ENCODE assay signal across 10 cellular contexts in the genomic region with DNA sequence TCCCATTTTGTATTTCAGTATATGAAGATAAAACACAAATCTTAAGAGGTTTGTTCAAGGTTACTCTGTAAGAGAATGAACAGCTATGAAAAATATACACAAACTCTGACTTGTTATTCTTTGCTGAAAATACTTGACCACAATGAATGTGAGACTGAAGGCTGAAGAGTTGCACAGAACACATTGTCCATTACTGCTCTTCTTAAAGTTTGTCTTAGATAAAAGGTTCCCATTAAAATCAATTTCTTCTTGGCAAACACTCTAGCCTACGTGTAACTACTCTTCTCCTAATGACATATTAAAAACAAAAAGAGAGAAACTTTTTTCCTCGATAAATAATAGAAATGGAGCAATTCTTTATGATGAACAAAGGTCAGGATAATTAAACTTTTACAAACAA. TPM values are rescaled to one million over a fixed set of nuclear protein-coding genes. Genes with fewer than 3 reads are reported as not detected.
DNase-seq lines count a peak whose midpoint lies in the region; ATAC-seq, FAIRE-seq and TF ChIP-seq lines count a peak whose summit lies in the region.
"Had no signal": no experiment of that assay in that cellular context is flagged by ENCODE, and none has a peak within 500 bp of the region (broad histone marks: within the 10 kb centered on the region; RNA-seq: fewer than 3 reads in every experiment).

No MANE protein-coding gene starts in this region.

- H4K20me1 ChIP-seq in IMR-90 (ENCODE audit: insufficient read depth, low read length) (no peaks in the 10 kb centered on the region), GM12878 (ENCODE audit: control insufficient read depth, insufficient read depth) (no peaks in the 10 kb centered on the region)

- H3K18ac ChIP-seq in IMR-90 (ENCODE audit: low read depth, low read length), result no peak overlapping the region

- H3K4me3 ChIP-seq in IMR-90 (ENCODE audit: insufficient read depth, low read depth, low read length), result no peak overlapping the region
- H3K4me3 ChIP-seq in GM12878, result no peak overlapping the region
- H3K4me3 ChIP-seq in esophagus muscularis mucosa, result no peak overlapping the region
- no peak overlapping the region for H3K4me3 ChIP-seq in BE2C (ENCODE audit: low read depth, low read length)
- H3K4me3 ChIP-seq: GM23338 had no signal

- H3K56ac ChIP-seq in IMR-90 (ENCODE audit: extremely low read depth, insufficient read depth, low read length), result no peak overlapping the region

- in situ Hi-C loops in IMR-90 (cut with MboI; ENCODE audit: low sequenced_read_pairs) (no loop called here), GM12878 (cut with MboI) (no loop called here)

- no peak overlapping the region for H2BK15ac ChIP-seq in IMR-90 (ENCODE audit: low read depth, low read length)

- no TSS peak for BruUV-seq in IMR-90 (replicated peaks; lab: Mats Ljungman, UMichigan)
- BruUV-seq in GM12878 (replicated peaks; lab: Mats Ljungman, UMichigan), result no TSS peak

- no peak overlapping the region for H2AK9ac ChIP-seq in IMR-90 (replicated peaks; ENCODE audit: low read depth, low read length, poor library complexity)

- H3K36me3 ChIP-seq in IMR-90 (ENCODE audit: control insufficient read depth, insufficient read depth, low read length) (no peaks in the 10 kb centered on the region), GM12878 (ENCODE audit: control insufficient read depth in 2 of 2, insufficient read depth in 2 of 2, low read length in 1 of 2) (no peaks in the 10 kb centered on the region), esophagus muscularis mucosa (no peaks in the 10 kb centered on the region), BE2C (no peaks in the 10 kb centered on the region)

- H3K79me1 ChIP-seq in IMR-90 (ENCODE audit: low read depth in 1 of 2, low read length in 2 of 2), result no peaks in the 10 kb centered on the region

- H4K5ac ChIP-seq in IMR-90 (ENCODE audit: low read depth, low read length), result no peak overlapping the region

- FAIRE-seq in GM12878 (lab: Jason Lieb, UNC), result peak; percentile 56

- TF ChIP-seq RAD21 in IMR-90 (IDR thresholded peaks at IDR 0.05; ENCODE audit: low read length) (no peak), GM12878 (IDR thresholded peaks at IDR 0.05; ENCODE audit: insufficient read depth, low read depth, low read length) (no peak)

- H3K9ac ChIP-seq in IMR-90 (ENCODE audit: low read depth, low read length) (no peak overlapping the region), GM12878 (ENCODE audit: control insufficient read depth, insufficient read depth, low read length) (no peak overlapping the region)

- SMC1A ChIA-PET in GM12878 (lab: Charles Lee; ENCODE audit: uncharacterized antibody, unreplicated experiment), result interaction anchor here (0.6 to 1.1 kb wide), 2 partner anchors 35 to 534 kb away, joined by 3 read pairs; no protein-coding TSS in a partner anchor

- no peak overlapping the region for H2BK20ac ChIP-seq in IMR-90 (ENCODE audit: low read depth, low read length)

- no peak overlapping the region for H3K23ac ChIP-seq in IMR-90 (ENCODE audit: low read depth, low read length)

- H3K79me2 ChIP-seq in GM12878 (ENCODE audit: control insufficient read depth, insufficient read depth, low read length), result no peaks in the 10 kb centered on the region

- H3K14ac ChIP-seq in IMR-90 (replicated peaks; ENCODE audit: low read depth, low read length), result no peak overlapping the region

- WGBS in IMR-90 (ENCODE audit: extremely low coverage in 2 of 2, insufficient read length in 1 of 2), 2 experiments, result no CpG with 5 or more reads among the region's 2 CpGs
- WGBS in GM12878 (ENCODE audit: insufficient coverage, insufficient replicate concordance, low lambda C conversion rate, missing lambda C conversion rate), result 45% methylated on average over 2 of the region's 2 CpGs
- WGBS in esophagus muscularis mucosa, result 51% methylated on average over 2 of the region's 2 CpGs

- H3K27me3 ChIP-seq in IMR-90 (ENCODE audit: control insufficient read depth, insufficient read depth, low read length) (no peaks in the 10 kb centered on the region; the same call in 1 of the 2 replicates), GM12878 (replicated peaks in 1 of 2; ENCODE audit: control insufficient read depth in 2 of 2, insufficient read depth in 2 of 2, low read length in 1 of 2) (no peaks in the 10 kb centered on the region), esophagus muscularis mucosa (no peaks in the 10 kb centered on the region), BE2C (no peaks in the 10 kb centered on the region)

- DNase-seq in IMR-90 (peak; percentile 8), GM12878 (ENCODE audit: low read depth, low spot score) (no peak), esophagus muscularis mucosa (ENCODE audit: extremely low spot score) (no peak), BE2C (no peak), NCI-H510A treated with DMSO at 0.1 percent for 48 hours (lab: John Stamatoyannopoulos, UW) (no peak), glomerular visceral epithelial cell (ENCODE audit: extremely low spot score) (no peak)
- DNase-seq in activated CD4-positive, alpha-beta T cell treated with anti-CD3 and anti-CD28 coated beads, Interleukin-2, amount 50 U/mL, for 48 hours, result no peak
- DNase-seq: DMS79 had no signal

- RAD21 ChIA-PET in GM12878 (lab: Charles Lee; ENCODE audit: unreplicated experiment), result no interaction called here

- ATAC-seq in IMR-90 (ENCODE audit: low read depth) (no peak), GM12878 (no peak)

- POLR2A ChIA-PET in IMR-90 (lab: Charles Lee; ENCODE audit: unreplicated experiment), result no interaction called here
- POLR2A ChIA-PET in GM12878 (lab: Charles Lee), result no interaction called here

- intact Hi-C loops in IMR-90 (cut with micrococcal nuclease), result no loop called here
- intact Hi-C loops in GM12878 (cut with micrococcal nuclease; ENCODE audit: unreplicated experiment), result no loop called here
- intact Hi-C loops in esophagus muscularis mucosa (cut with DNase I), result loop anchor here (5.0 kb wide), 1 partner anchor 53 kb away; no protein-coding TSS in a partner anchor

- no peak overlapping the region for H2AK5ac ChIP-seq in IMR-90 (ENCODE audit: low read depth, low read length)

- no peak overlapping the region for H3K4me2 ChIP-seq in IMR-90 (ENCODE audit: low read depth, low read length)
- no peak overlapping the region for H3K4me2 ChIP-seq in GM12878 (ENCODE audit: control insufficient read depth, insufficient read depth)
- H3K4me2 ChIP-seq: GM23338 had no signal

- H4K91ac ChIP-seq in IMR-90 (ENCODE audit: insufficient read depth, low read depth, low read length), result no peak overlapping the region

- H3K9me3 ChIP-seq in IMR-90 (ENCODE audit: control insufficient read depth, insufficient read depth, low read length) (no peaks in the 10 kb centered on the region), GM12878 (replicated peaks; ENCODE audit: control insufficient read depth, insufficient read depth, low read length) (no peaks in the 10 kb centered on the region), esophagus muscularis mucosa (no peaks in the 10 kb centered on the region), BE2C (no peaks in the 10 kb centered on the region)
- H3K9me3 ChIP-seq: Caco-2 had no signal

- dilution Hi-C loops in IMR-90 (cut with HindIII; ENCODE audit: low sequenced_read_pairs, unreplicated experiment), result no loop called here

- no peak overlapping the region for H3K4ac ChIP-seq in IMR-90 (ENCODE audit: low read depth, low read length)

- no peak for TF ChIP-seq EP300 in GM12878 (IDR thresholded peaks at IDR 0.05; ENCODE audit: borderline replicate concordance in 1 of 2, control insufficient read depth in 1 of 2, low read depth in 2 of 2, low read length in 2 of 2)
- no peak for TF ChIP-seq EP300 in esophagus muscularis mucosa (IDR thresholded peaks at IDR 0.05)

- no peak overlapping the region for H2BK5ac ChIP-seq in IMR-90 (ENCODE audit: low read depth, low read length, poor library complexity, severe bottlenecking)

- H2AFZ ChIP-seq in IMR-90 (replicated peaks; ENCODE audit: low read length, poor library complexity) (no peak overlapping the region), GM12878 (ENCODE audit: control insufficient read depth, low read depth, low read length) (no peak overlapping the region)
- H2AFZ ChIP-seq: GM23338 had no signal

- TF ChIP-seq CTCF in IMR-90 (conservative IDR thresholded peaks at IDR 0.05; ENCODE audit: low read depth, low read length) (no peak), GM12878 (IDR thresholded peaks at IDR 0.05 in 2 of 3, conservative IDR thresholded peaks at IDR 0.05 in 1 of 3; ENCODE audit: control insufficient read depth in 2 of 3, extremely low read depth in 1 of 3, insufficient read depth in 1 of 3, low read depth in 3 of 3, low read length in 3 of 3) (no peak), esophagus muscularis mucosa (IDR thresholded peaks at IDR 0.05) (no peak), BE2C (IDR thresholded peaks at IDR 0.05; ENCODE audit: low read depth, low read length) (no peak)

- no peaks in the 10 kb centered on the region for H3K9me1 ChIP-seq in IMR-90 (ENCODE audit: insufficient read depth, low read length)

- CTCF ChIA-PET in IMR-90 (lab: Yijun Ruan, JAX) (interaction anchor here (0.6 to 1.4 kb wide), 5 partner anchors 10 to 124 kb away, joined by 3 to 6 read pairs (median 3); no protein-coding TSS in a partner anchor), GM12878 (lab: Yijun Ruan, JAX) (interaction anchor here (0.7 kb wide), 1 partner anchor 10 kb away, joined by 3 read pairs; no protein-coding TSS in a partner anchor)

- H4K8ac ChIP-seq in IMR-90 (ENCODE audit: low read depth in 2 of 2, low read length in 2 of 2), result no peak overlapping the region

- H2BK120ac ChIP-seq in IMR-90 (ENCODE audit: low read depth, low read length), result no peak overlapping the region

- H3K27ac ChIP-seq in IMR-90 (ENCODE audit: insufficient read depth, low read length), result no peak overlapping the region
- H3K27ac ChIP-seq in GM12878 (ENCODE audit: control insufficient read depth, insufficient read depth), result no peak overlapping the region
- H3K27ac ChIP-seq in esophagus muscularis mucosa (replicated peaks in 1 of 4), result peak overlapping the region in 3 of 4 donors; percentile 47 to 74 (median 64)

- TF ChIP-seq POLR2A in IMR-90 (IDR thresholded peaks at IDR 0.05; ENCODE audit: low read depth, low read length) (no peak), GM12878 (IDR thresholded peaks at IDR 0.05; ENCODE audit: low read depth, low read length) (no peak), esophagus muscularis mucosa (IDR thresholded peaks at IDR 0.05; ENCODE audit: low read depth) (no peak)

- H3K4me1 ChIP-seq in IMR-90 (ENCODE audit: control insufficient read depth, insufficient read depth, low read length) (no peaks in the 10 kb centered on the region), GM12878 (ENCODE audit: control insufficient read depth, insufficient read depth, low read length) (peaks cover 7% of the 10 kb centered on the region; the same call in 1 of the 2 replicates), esophagus muscularis mucosa (peaks cover 0 to 39% (median 31%) of the 10 kb centered on the region in 4 donors), BE2C (no peaks in the 10 kb centered on the region)

RNA-seq across cellular contexts. Expression of gene RABGAP1L, which starts 45.2 kb away (rescaled TPM):
- 26.7 and 35.0 TPM in 2 replicates for total RNA-seq in IMR-90 (2012; rRNA removed)
- polyA plus RNA-seq in IMR-90 (2012; rRNA removed), result 7.9 and 9.1 TPM in 2 replicates
- 1.9 and 2.9 TPM in 2 replicates for polyA plus RNA-seq in IMR-90 (2012; cell fraction: cytosol; rRNA removed)
- polyA plus RNA-seq in IMR-90 (2012; cell fraction: nucleus; rRNA removed; ENCODE audit: low replicate concordance), result 1.1 and 7.6 TPM in 2 replicates
- 371 and 380 TPM in 2 replicates for total RNA-seq in GM12878 (2013; cell fraction: nucleolus; rRNA removed)
- 142 and 164 TPM in 2 replicates for total RNA-seq in GM12878 (2014; rRNA removed)
- 194 and 207 TPM in 2 replicates for total RNA-seq in GM12878 (2014; rRNA removed; fragmentation: Illumina TruSeq; extraction: Trizol)
- total RNA-seq in GM12878 (2021), result 128 and 132 TPM in 2 replicates
- 70.2 TPM for polyA plus RNA-seq in GM12878 (2011; ENCODE audit: low read depth)
- polyA plus RNA-seq in GM12878 (2011; rRNA removed), result 5.8 and 7.0 TPM in 2 replicates
- polyA plus RNA-seq in GM12878 (2011; cell fraction: cytosol; rRNA removed), result 2.8 and 4.6 TPM in 2 replicates
- polyA plus RNA-seq in GM12878 (2011; cell fraction: nucleus; rRNA removed), result 3.2 and 4.1 TPM in 2 replicates
- 109 TPM in 2 replicates for polyA plus RNA-seq in GM12878 (2012)
- polyA plus RNA-seq in GM12878 (2014; fragmentation: Illumina TruSeq; extraction: Trizol), result 142 and 184 TPM in 2 replicates
- 100 to 1,000 TPM in 1 of 2 experiments, 10 to 100 TPM in 1; 92.3 to 130 TPM for polyA plus RNA-seq in GM12878 (2014; fragmentation: Nextera tagmentation; extraction: Ambion mirVana)
- 71.6 and 85.8 TPM in 2 replicates for polyA plus RNA-seq in GM12878 (2014; rRNA removed)
- 10 to 100 TPM; 94.1 to 95.3 TPM for polyA plus RNA-seq in GM12878 (2016; fragmentation: Nextera tagmentation; extraction: Ambion mirVana)
- polyA minus RNA-seq in GM12878 (2011; rRNA and poly(A)+ RNA removed), result 9.6 TPM in 2 replicates
- 1.5 and 1.7 TPM in 2 replicates for polyA minus RNA-seq in GM12878 (2011; cell fraction: cytosol; rRNA and poly(A)+ RNA removed)
- polyA minus RNA-seq in GM12878 (2011; cell fraction: nucleus; rRNA and poly(A)+ RNA removed), result 12.1 and 21.8 TPM in 2 replicates
- total RNA-seq in esophagus muscularis mucosa, result 100 to 1,000 TPM in 1 of 4 donors, 10 to 100 TPM in 3; 39.3 to 101 (median 63.7) TPM
- 4.6 TPM for polyA plus RNA-seq in BE2C (2012; ENCODE audit: insufficient read depth, insufficient read length, low read depth)

Comparison
In these comparisons a context has a peak if more than half of its experiments do, and no peak if none do; other contexts are left out.
1. H3K27ac ChIP-seq: peak in esophagus muscularis mucosa (3 of 4); none in IMR-90 (single experiment) and GM12878 (single experiment).